Comparison of ENCODE assay signal across 11 cellular contexts in the genomic region with DNA sequence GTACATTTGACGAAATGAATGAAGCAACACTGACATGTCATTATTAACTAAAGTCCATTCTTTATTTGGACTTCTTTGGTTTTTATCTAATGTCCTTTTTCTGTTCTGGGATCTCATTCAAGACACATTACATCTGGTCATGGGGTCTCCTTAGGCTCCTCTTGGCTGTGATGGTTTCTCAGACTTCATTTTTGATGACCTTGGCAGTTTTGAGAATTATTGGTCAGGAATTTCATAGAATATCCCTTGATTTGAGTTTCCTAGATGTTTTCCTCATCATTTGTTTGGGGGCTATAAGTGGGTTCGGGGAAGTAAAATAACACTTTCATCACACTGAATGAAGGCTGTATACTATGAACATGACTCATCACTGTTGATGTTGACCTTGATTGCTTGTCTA.
"Had no signal": no experiment of that assay in that cellular context is flagged by ENCODE, and none has a peak within 500 bp of the region (broad histone marks: within the 10 kb centered on the region; RNA-seq: fewer than 3 reads in every experiment).

No MANE protein-coding gene starts in this region.

- H3K4me3 ChIP-seq: GM23248, GM23338, HAP-1 had no signal

- DNase-seq: GM23248, GOT3, H7, H9, HCEC 1CT, HFFc6 had no signal

- H3K36me3 ChIP-seq: HAP-1 had no signal

- H3K9me3 ChIP-seq: HAP-1 had no signal

- H3K4me1 ChIP-seq: HAP-1 had no signal

- H3K27ac ChIP-seq: GM23248 had no signal

- ATAC-seq: GM23338, HCT116 had no signal

- FAIRE-seq: H1, H54 had no signal

- H2AFZ ChIP-seq: GM23248, GM23338 had no signal

- H3K4me2 ChIP-seq: GM23338 had no signal

- H3K9ac ChIP-seq: GM23248 had no signal
